In the genomic region with DNA sequence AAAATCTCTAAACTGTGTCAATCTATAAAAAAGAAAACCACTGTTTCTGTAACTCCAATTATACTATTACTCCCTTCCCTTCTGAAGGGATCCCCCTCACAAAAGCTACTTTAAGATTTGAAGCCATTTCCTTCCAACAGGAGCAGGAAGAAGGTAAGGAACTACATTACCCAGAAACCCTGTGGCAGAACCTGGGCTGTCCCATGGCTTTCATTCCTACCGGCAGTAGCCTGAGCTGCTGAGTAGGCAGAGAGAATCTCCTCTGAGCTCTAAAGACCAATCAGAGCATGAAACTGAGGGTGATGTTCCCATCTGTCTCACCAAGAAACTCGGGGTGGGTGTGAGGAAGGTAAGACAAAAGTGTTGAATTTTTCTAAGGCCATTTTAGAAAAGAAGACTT, we compare ENCODE assay signal across 10 cellular contexts.
A peak's percentile ranks its signal among the peaks of the same experiment; 100 is the strongest.
DNase-seq lines count a peak whose midpoint lies in the region.
"Had no signal": no experiment of that assay in that cellular context is flagged by ENCODE, and none has a peak within 500 bp of the region (broad histone marks: within the 10 kb centered on the region; RNA-seq: fewer than 3 reads in every experiment).

No MANE protein-coding gene starts in this region.

- H3K4me2 ChIP-seq in Karpas-422 (ENCODE audit: low read depth, low read length, poor library complexity, severe bottlenecking): peak overlapping the region; percentile 17

- H2AFZ ChIP-seq in Karpas-422 (ENCODE audit: low read length): no peak overlapping the region
- H2AFZ ChIP-seq: GM23248 had no signal

- no peaks in the 10 kb centered on the region for H3K79me2 ChIP-seq in Karpas-422 (ENCODE audit: low read length)

- DNase-seq in DMS79 (lab: John Stamatoyannopoulos, UW): peak; percentile 38
- peak; percentile 66 for DNase-seq in Karpas-422
- peak; percentile 63 for DNase-seq in SHP77 treated with DMSO at 0.1 percent for 48 hours (lab: John Stamatoyannopoulos, UW)
- DNase-seq in left kidney (ENCODE audit: low read depth, low spot score): peak; percentile 64
- no peak for DNase-seq in LoVo (ENCODE audit: low spot score)
- no peak for DNase-seq in activated naive CD4-positive, alpha-beta T cell treated with Interleukin-2 at 50 U/mL for 16 hours
- DNase-seq in caudate nucleus (lab: John Stamatoyannopoulos, UW): no peak
- DNase-seq: activated effector memory CD4-positive, alpha-beta T cell treated with anti-CD3 and anti-CD28 coated beads, Interleukin-2, amount 50 U/mL, for 16 hours; CD8-positive, alpha-beta memory T cell; GM23248 had no signal

- peaks cover 34% of the 10 kb centered on the region for H3K4me1 ChIP-seq in Karpas-422 (ENCODE audit: low read length)

- H3K9me3 ChIP-seq in Karpas-422 (ENCODE audit: low read length): no peaks in the 10 kb centered on the region

- H4K20me1 ChIP-seq in Karpas-422 (ENCODE audit: insufficient read depth, low read depth, low read length): no peaks in the 10 kb centered on the region

- H3K4me3 ChIP-seq in Karpas-422 (ENCODE audit: low read length): peak overlapping the region; percentile 13; the same call in 1 of the 2 replicates
- H3K4me3 ChIP-seq: GM23248 had no signal

- H3K36me3 ChIP-seq in Karpas-422 (ENCODE audit: insufficient read depth, low read length): no peaks in the 10 kb centered on the region

- H3K27ac ChIP-seq in Karpas-422 (ENCODE audit: low read length) (no peak overlapping the region), caudate nucleus (ENCODE audit: low read depth, low read length) (no peak overlapping the region)
- H3K27ac ChIP-seq: GM23248 had no signal

- peak overlapping the region; percentile 14; the same call in 1 of the 2 replicates for H3K9ac ChIP-seq in Karpas-422 (ENCODE audit: low read length)
- H3K9ac ChIP-seq: GM23248 had no signal

- no peaks in the 10 kb centered on the region for H3K9me2 ChIP-seq in Karpas-422 (replicated peaks; ENCODE audit: insufficient read depth, low read length)

- no peaks in the 10 kb centered on the region for H3K27me3 ChIP-seq in Karpas-422 (ENCODE audit: low read length)

Comparison
In these comparisons a context has a peak if more than half of its experiments do, and no peak if none do; other contexts are left out.
1. DNase-seq: peak in DMS79 (single experiment), Karpas-422 (single experiment), SHP77 treated with DMSO at 0.1 percent for 48 hours (single experiment) and left kidney (single experiment); none in LoVo (single experiment), activated naive CD4-positive, alpha-beta T cell treated with Interleukin-2 at 50 U/mL for 16 hours (single experiment) and caudate nucleus (0 of 61).